18 cellular contexts compared by ENCODE assay signal in genomic region chr4:118175506-118175905, GRCh38.
A peak's percentile ranks its signal among the peaks of the same experiment; 100 is the strongest.
DNase-seq lines count a peak whose midpoint lies in the region; ATAC-seq and TF ChIP-seq lines count a peak whose summit lies in the region.
"Had no signal": no experiment of that assay in that cellular context is flagged by ENCODE, and none has a peak within 500 bp of the region (broad histone marks: within the 10 kb centered on the region; RNA-seq: fewer than 3 reads in every experiment).

No MANE protein-coding gene starts in this region.

- H3K9me3 ChIP-seq in BLaER1: no peaks in the 10 kb centered on the region
- H3K9me3 ChIP-seq in BE2C: no peaks in the 10 kb centered on the region
- H3K9me3 ChIP-seq: lower lobe of right lung, psoas muscle had no signal

- DNase-seq in HFFc6 (no peak), NCI-H226 (peak; percentile 87), BE2C (no peak), NCI-H2107 treated with DMSO at 0.1 percent for 48 hours (lab: John Stamatoyannopoulos, UW; ENCODE audit: unreplicated experiment) (no peak), left cardiac atrium (no peak), occipital lobe (lab: John Stamatoyannopoulos, UW) (no peak)
- DNase-seq: activated CD4-positive, alpha-beta T cell treated with anti-CD3 and anti-CD28 coated beads for 48 hours; activated CD8-positive, alpha-beta memory T cell treated with anti-CD3 and anti-CD28 coated beads, Interleukin-2, amount 10 ng/mL, durations not matched to agents 7 days and 5 days; Calu3; lower lobe of right lung; MM.1S; psoas muscle had no signal

- H3K27me3 Mint-ChIP-seq in HFFc6 (ENCODE audit: insufficient read depth): peaks cover 2% of the 10 kb centered on the region; the same call in 1 of the 2 replicates
- H3K27me3 Mint-ChIP-seq: central memory CD8-positive, alpha-beta T cell had no signal

- H3K27ac ChIP-seq in BLaER1: no peak overlapping the region
- peak overlapping the region; percentile 62 for H3K27ac ChIP-seq in angular gyrus (ENCODE audit: low read depth, low read length)
- H3K27ac ChIP-seq: lower lobe of right lung, psoas muscle had no signal

- peaks cover 25% of the 10 kb centered on the region for H3K4me1 ChIP-seq in BLaER1
- no peaks in the 10 kb centered on the region for H3K4me1 ChIP-seq in BE2C
- H3K4me1 ChIP-seq: lower lobe of right lung, psoas muscle had no signal

- peak overlapping the region; percentile 9 for H3K4me3 Mint-ChIP-seq in HFFc6
- H3K4me3 Mint-ChIP-seq: activated CD8-positive, alpha-beta memory T cell treated with anti-CD3 and anti-CD28 coated beads, Interleukin-2, amount 10 ng/mL, durations not matched to agents 7 days and 5 days; activated naive CD4-positive, alpha-beta T cell treated with anti-CD3 and anti-CD28 coated beads, Interleukin-2, amount 50 U/mL, for 24 hours; CD14-positive monocyte; central memory CD8-positive, alpha-beta T cell; stimulated activated naive CD8-positive, alpha-beta T cell treated with anti-CD3 and anti-CD28 coated beads, Interleukin-15, Interleukin-2, amounts not matched to agents 100 ng/mL and 50 ng/mL, for 24 hours had no signal

- H3K4me2 ChIP-seq in BLaER1: peak overlapping the region; percentile 38

- H3K4me1 Mint-ChIP-seq in HFFc6 (ENCODE audit: low read depth): peaks cover 99% of the 10 kb centered on the region
- H3K4me1 Mint-ChIP-seq: activated naive CD4-positive, alpha-beta T cell treated with anti-CD3 and anti-CD28 coated beads, Interleukin-2, amount 50 U/mL, for 24 hours; CD14-positive monocyte; central memory CD8-positive, alpha-beta T cell had no signal

- no peak overlapping the region for H3K4me3 ChIP-seq in BLaER1
- H3K4me3 ChIP-seq in BE2C (ENCODE audit: low read depth, low read length): no peak overlapping the region
- H3K4me3 ChIP-seq: lower lobe of right lung, psoas muscle had no signal

- intact Hi-C loops in left cardiac atrium (cut with DNase I): no loop called here

- H3K9me3 Mint-ChIP-seq in HFFc6: no peaks in the 10 kb centered on the region
- H3K9me3 Mint-ChIP-seq: activated naive CD4-positive, alpha-beta T cell treated with anti-CD3 and anti-CD28 coated beads, Interleukin-2, amount 50 U/mL, for 24 hours; central memory CD8-positive, alpha-beta T cell; stimulated activated naive CD8-positive, alpha-beta T cell treated with anti-CD3 and anti-CD28 coated beads, Interleukin-15, Interleukin-2, amounts not matched to agents 100 ng/mL and 50 ng/mL, for 24 hours had no signal

- H3K27ac Mint-ChIP-seq in HFFc6: peak overlapping the region; percentile 90
- H3K27ac Mint-ChIP-seq: activated CD8-positive, alpha-beta memory T cell treated with anti-CD3 and anti-CD28 coated beads, Interleukin-2, amount 10 ng/mL, durations not matched to agents 7 days and 5 days; activated naive CD4-positive, alpha-beta T cell treated with anti-CD3 and anti-CD28 coated beads, Interleukin-2, amount 50 U/mL, for 24 hours; CD14-positive monocyte; stimulated activated naive CD8-positive, alpha-beta T cell treated with anti-CD3 and anti-CD28 coated beads, Interleukin-15, Interleukin-2, amounts not matched to agents 100 ng/mL and 50 ng/mL, for 24 hours had no signal

- no peaks in the 10 kb centered on the region for H4K20me1 ChIP-seq in BLaER1

- 0 out of 2 replicates have a peak, but pooled peaks cover 4% of the 10 kb centered on the region for H3K36me3 Mint-ChIP-seq in HFFc6 (ENCODE audit: low read depth)
- H3K36me3 Mint-ChIP-seq: activated CD8-positive, alpha-beta memory T cell treated with anti-CD3 and anti-CD28 coated beads, Interleukin-2, amount 10 ng/mL, durations not matched to agents 7 days and 5 days; activated naive CD4-positive, alpha-beta T cell treated with anti-CD3 and anti-CD28 coated beads, Interleukin-2, amount 50 U/mL, for 24 hours; CD14-positive monocyte had no signal

- H3K36me3 ChIP-seq in BLaER1 (no peaks in the 10 kb centered on the region), BE2C (no peaks in the 10 kb centered on the region)
- H3K36me3 ChIP-seq: lower lobe of right lung had no signal

- TF ChIP-seq CTCF in HFFc6 (IDR thresholded peaks at IDR 0.05) (no peak), BE2C (IDR thresholded peaks at IDR 0.05; ENCODE audit: low read depth, low read length) (no peak)

- H3K27me3 ChIP-seq in BLaER1 (no peaks in the 10 kb centered on the region), BE2C (no peaks in the 10 kb centered on the region)

- ATAC-seq in left cardiac atrium: no peak
- ATAC-seq: activated CD8-positive, alpha-beta memory T cell treated with anti-CD3 and anti-CD28 coated beads, Interleukin-2, amount 10 ng/mL, durations not matched to agents 7 days and 5 days; lower lobe of right lung; psoas muscle had no signal

- H3K9ac ChIP-seq in BLaER1: no peak overlapping the region
